ENCODE assay signal across 11 cellular contexts in the genomic region with DNA sequence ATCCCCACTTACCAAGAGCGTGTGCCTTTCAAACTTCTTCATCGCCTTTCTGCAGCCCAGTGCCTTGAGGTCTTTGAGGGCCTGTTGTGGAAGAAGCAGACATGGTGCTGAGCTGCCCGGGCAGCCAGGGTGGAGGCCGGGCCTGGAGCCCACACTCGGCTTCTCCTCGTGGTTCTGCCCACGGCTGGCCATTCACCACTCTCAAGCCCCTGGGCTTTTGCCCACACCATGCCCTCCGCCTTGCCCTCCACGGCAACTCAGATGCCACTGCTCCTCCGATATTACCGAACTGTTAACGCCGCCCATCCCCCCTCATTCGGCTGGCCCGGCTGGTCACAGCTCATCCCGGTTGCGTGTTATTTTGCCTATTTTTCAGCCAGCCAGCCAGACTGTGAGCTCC. TPM values are rescaled to one million over a fixed set of nuclear protein-coding genes. Genes with fewer than 3 reads are reported as not detected.
DNase-seq lines count a peak whose midpoint lies in the region; ATAC-seq and FAIRE-seq lines count a peak whose summit lies in the region.
"Had no signal": no experiment of that assay in that cellular context is flagged by ENCODE, and none has a peak within 500 bp of the region (broad histone marks: within the 10 kb centered on the region; RNA-seq: fewer than 3 reads in every experiment).

No MANE protein-coding gene starts in this region.

- H3K27ac Mint-ChIP-seq in CD4-positive, CD25-positive, alpha-beta regulatory T cell: no peak overlapping the region
- H3K27ac Mint-ChIP-seq in T-cell: peak overlapping the region in 1 of 2 donors; percentile 1
- H3K27ac Mint-ChIP-seq: HFFc6 had no signal

- H3K9me3 ChIP-seq in CD4-positive, CD25-positive, alpha-beta regulatory T cell (ENCODE audit: control insufficient read depth in 2 of 2, low read length in 2 of 2): no peaks in the 10 kb centered on the region

- H3K27me3 ChIP-seq in CD4-positive, CD25-positive, alpha-beta regulatory T cell (ENCODE audit: control insufficient read depth, insufficient read depth, low read length): no peaks in the 10 kb centered on the region

- peaks cover 0 to 29% (median 11%) of the 10 kb centered on the region in 4 donors for H3K4me1 Mint-ChIP-seq in CD4-positive, CD25-positive, alpha-beta regulatory T cell
- peaks cover 11 to 31% (median 18%) of the 10 kb centered on the region in 3 donors for H3K4me1 Mint-ChIP-seq in T-cell

- no peak for ATAC-seq in CD4-positive, CD25-positive, alpha-beta regulatory T cell (ENCODE audit: low read depth in 2 of 2)
- no peak for ATAC-seq in T-cell (replicated peaks in 1 of 4)

- H3K27me3 Mint-ChIP-seq in CD4-positive, CD25-positive, alpha-beta regulatory T cell: no peaks in the 10 kb centered on the region
- H3K27me3 Mint-ChIP-seq in T-cell: no peaks in the 10 kb centered on the region

- POLR2A ChIA-PET in T-cell (lab: Charles Lee): no interaction called here

- H3K27ac ChIP-seq in CD4-positive, CD25-positive, alpha-beta regulatory T cell (ENCODE audit: insufficient read depth, low read length, poor library complexity, severe bottlenecking): no peak overlapping the region

- H3K36me3 Mint-ChIP-seq in CD4-positive, CD25-positive, alpha-beta regulatory T cell: no peaks in the 10 kb centered on the region
- H3K36me3 Mint-ChIP-seq in T-cell: peaks cover 2% of the 10 kb centered on the region

- no peak overlapping the region for H3K4me3 ChIP-seq in CD4-positive, CD25-positive, alpha-beta regulatory T cell (ENCODE audit: low read depth, low read length)
- H3K4me3 ChIP-seq: lung had no signal

- H3K36me3 ChIP-seq in CD4-positive, CD25-positive, alpha-beta regulatory T cell (ENCODE audit: control insufficient read depth, insufficient read depth, low read length): no peaks in the 10 kb centered on the region

- peak overlapping the region in 3 of 4 donors; percentile 33 to 69 (median 56) for H3K4me3 Mint-ChIP-seq in CD4-positive, CD25-positive, alpha-beta regulatory T cell
- H3K4me3 Mint-ChIP-seq in T-cell: peak overlapping the region; percentile 17 to 76 (median 21)
- H3K4me3 Mint-ChIP-seq: HFFc6 had no signal

- in situ Hi-C loops in ACHN (cut with HindIII; ENCODE audit: low pct_ligation_motif_present, low pct_unique_long_range_greater_than_20kb, low sequenced_read_pairs): no loop called here

- peaks cover 0 to 2% (median 0%) of the 10 kb centered on the region in 7 donors for H3K9me3 Mint-ChIP-seq in CD4-positive, CD25-positive, alpha-beta regulatory T cell
- H3K9me3 Mint-ChIP-seq in T-cell: no peaks in the 10 kb centered on the region
- H3K9me3 Mint-ChIP-seq: HFFc6 had no signal

- FAIRE-seq in GM19239 (lab: Jason Lieb, UNC): no peak

- CTCF ChIA-PET in T-cell (lab: Charles Lee): no interaction called here

- peaks cover 15% of the 10 kb centered on the region for H3K4me1 ChIP-seq in CD4-positive, CD25-positive, alpha-beta regulatory T cell (ENCODE audit: control insufficient read depth, insufficient read depth, low read length, poor library complexity, severe bottlenecking)

- no peak for DNase-seq in CD4-positive, CD25-positive, alpha-beta regulatory T cell
- DNase-seq in T-cell (no peak), GM19239 (ENCODE audit: insufficient read length, low spot score) (no peak), ACHN (no peak)
- DNase-seq: activated gamma-delta T cell treated with Interleukin-2 at 50 U/mL for 16 hours; HFFc6; hippocampal formation; NCI-H1930; NCI-H774; stimulated activated CD4-positive, alpha-beta T cell treated with anti-CD3 and anti-CD28 coated beads, Interleukin-12 subunit alpha, Interleukin-12 subunit beta, amount 100 ng/mL, for 4 hours had no signal

RNA-seq across cellular contexts. Expression of a gene that starts 5.3 kb away (rescaled TPM):
- 3.7 TPM for total RNA-seq in CD4-positive, CD25-positive, alpha-beta regulatory T cell
- under 1 TPM; 0.20 to 0.85 (median 0.30) TPM for polyA plus RNA-seq in CD4-positive, CD25-positive, alpha-beta regulatory T cell
- 10 to 100 TPM in 1 of 5 donors, 1 to 10 TPM in 4; 2.0 to 12.4 (median 4.0) TPM for total RNA-seq in T-cell

RNA-seq across cellular contexts. Expression of a gene that starts 13.9 kb away (rescaled TPM):
- total RNA-seq in CD4-positive, CD25-positive, alpha-beta regulatory T cell: 48.1 TPM
- polyA plus RNA-seq in CD4-positive, CD25-positive, alpha-beta regulatory T cell: 1 to 10 TPM; 8.8 to 9.7 (median 9.1) TPM
- total RNA-seq in T-cell: 100 to 1,000 TPM in 1 of 5 donors, 10 to 100 TPM in 4; 46.5 to 102 (median 88.6) TPM

RNA-seq across cellular contexts. Expression of a gene that starts 14.2 kb away (rescaled TPM):
- 12.9 TPM for total RNA-seq in CD4-positive, CD25-positive, alpha-beta regulatory T cell
- polyA plus RNA-seq in CD4-positive, CD25-positive, alpha-beta regulatory T cell: 1 to 10 TPM; 3.0 to 4.2 (median 3.8) TPM
- 10 to 100 TPM; 13.3 to 24.9 (median 21.4) TPM for total RNA-seq in T-cell

RNA-seq across cellular contexts. Expression of a gene that starts 24.0 kb away (rescaled TPM):
- total RNA-seq in CD4-positive, CD25-positive, alpha-beta regulatory T cell: 149 TPM
- 10 to 100 TPM; 26.2 to 33.5 (median 28.2) TPM for polyA plus RNA-seq in CD4-positive, CD25-positive, alpha-beta regulatory T cell
- total RNA-seq in T-cell: 100 to 1,000 TPM; 129 to 209 (median 193) TPM

RNA-seq across cellular contexts. Expression of a gene that starts 37.6 kb away (rescaled TPM):
- 19.7 TPM for total RNA-seq in CD4-positive, CD25-positive, alpha-beta regulatory T cell
- polyA plus RNA-seq in CD4-positive, CD25-positive, alpha-beta regulatory T cell: 1 to 10 TPM in 2 of 4 donors, under 1 TPM in 2; 0.60 to 1.5 (median 1.1) TPM
- 10 to 100 TPM in 3 of 5 donors, 1 to 10 TPM in 2; 8.5 to 18.9 (median 11.2) TPM for total RNA-seq in T-cell
